ENCODE assay signal across 8 cellular contexts in the genomic region with DNA sequence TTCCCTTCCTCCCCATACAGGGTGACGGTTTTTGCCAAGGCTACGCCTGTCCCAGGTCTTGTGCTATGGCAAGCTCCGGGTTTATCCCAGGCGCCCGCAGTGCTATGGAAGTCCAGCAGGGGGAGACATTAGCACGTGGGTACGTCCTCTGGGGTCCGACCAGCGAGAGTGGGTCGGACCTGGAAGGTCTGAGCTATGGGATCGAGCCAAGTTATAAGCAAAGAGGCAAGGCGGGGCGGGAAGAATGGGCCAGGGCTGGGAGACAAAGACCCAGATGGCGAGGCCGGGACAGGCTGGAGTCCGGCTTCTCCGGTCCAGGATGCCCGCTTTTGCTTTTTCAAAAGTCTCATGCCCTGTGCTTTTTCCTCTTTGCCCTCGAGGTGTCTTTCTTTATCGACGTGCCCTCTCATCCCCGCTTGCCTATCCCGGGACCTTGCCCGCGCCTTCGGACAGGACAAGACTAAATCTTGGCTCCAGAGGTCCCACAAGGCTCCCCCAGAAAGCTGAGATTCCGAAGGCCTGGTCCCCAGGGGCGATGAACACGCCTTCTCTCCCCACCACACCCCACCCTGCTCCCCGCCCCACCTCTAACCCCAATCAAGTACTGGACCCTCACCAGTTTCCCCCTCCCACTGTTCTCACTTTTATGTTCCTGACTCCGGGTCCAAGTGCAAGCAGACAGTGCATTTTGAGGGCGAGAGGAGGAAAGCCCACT. TPM values are rescaled to one million over a fixed set of nuclear protein-coding genes. Genes with fewer than 3 reads are reported as not detected.
DNase-seq lines count a peak whose midpoint lies in the region; ATAC-seq and TF ChIP-seq lines count a peak whose summit lies in the region.

No MANE protein-coding gene starts in this region.

- in situ Hi-C loops in Panc1 (cut with HindIII; ENCODE audit: low pct_unique_long_range_greater_than_20kb, low sequenced_read_pairs) = no loop called here

- no peak overlapping the region for H3K9ac ChIP-seq in HUES48 (ENCODE audit: low read depth, low read length)

- H3K27me3 ChIP-seq in HUES48 (ENCODE audit: control insufficient read depth, insufficient read depth, low read length) = peaks cover 90% of the 10 kb centered on the region
- H3K27me3 ChIP-seq in Panc1 (ENCODE audit: control insufficient read depth, insufficient read depth, low read length) = no peaks in the 10 kb centered on the region

- H3K4me3 ChIP-seq in HUES48 (ENCODE audit: low read depth, low read length) = peak overlapping the region; percentile 68
- peak overlapping the region; percentile 58 to 72 for H3K4me3 ChIP-seq in Panc1 (ENCODE audit: low read depth in 2 of 2, low read length in 2 of 2)
- peak overlapping the region; percentile 22 for H3K4me3 ChIP-seq in fibroblast of mammary gland (ENCODE audit: control insufficient read depth, low read depth, low read length)

- TF ChIP-seq CTCF in Panc1 (IDR thresholded peaks at IDR 0.05) (peak; percentile 91), fibroblast of mammary gland (conservative IDR thresholded peaks at IDR 0.05; ENCODE audit: control insufficient read depth, insufficient read depth, low read depth, low read length) (peak; percentile 86), natural killer cell (IDR thresholded peaks at IDR 0.05) (peak; percentile 66)

- H3K9me3 ChIP-seq in HUES48 (ENCODE audit: control insufficient read depth, insufficient read depth, low read length) (peaks cover 7% of the 10 kb centered on the region; the same call in 1 of the 2 replicates), Panc1 (ENCODE audit: control insufficient read depth, insufficient read depth, low read depth, low read length) (no peaks in the 10 kb centered on the region)

- ATAC-seq in Panc1 (peak; percentile 72), natural killer cell (peak; percentile 39 to 52 (median 46))
- ATAC-seq in stimulated activated effector memory CD8-positive, alpha-beta T cell treated with anti-CD3 and anti-CD28 coated beads, Interleukin-12 subunit alpha, Interleukin-12 subunit beta, amount 100 ng/mL, for 72 hours = peak; percentile 51

- BruUV-seq in Panc1 (replicated peaks; lab: Mats Ljungman, UMichigan) = no TSS peak

- no peak overlapping the region for H3K27ac ChIP-seq in HUES48 (ENCODE audit: low read depth, low read length)
- peak overlapping the region; percentile 72 for H3K27ac ChIP-seq in Panc1 (ENCODE audit: low read length)

- H3K27me3 Mint-ChIP-seq in activated T-helper 1 cell treated with anti-CD3 and anti-CD28 coated beads, Interleukin-12 subunit alpha, Interleukin-12 subunit beta, Interleukin-2, Interleukin-4 antibody, amounts not matched to agents 30 ng/mL and 10 ng/mL and 1 ng/mL, durations not matched to agents 14 hours and 24 hours and 36 hours (ENCODE audit: insufficient read depth) = peaks cover 16% of the 10 kb centered on the region
- peaks cover 0 to 3% of the 10 kb centered on the region in 2 donors for H3K27me3 Mint-ChIP-seq in natural killer cell (ENCODE audit: low read depth in 2 of 2)

- peaks cover 23% of the 10 kb centered on the region for H3K4me1 Mint-ChIP-seq in activated T-helper 1 cell treated with anti-CD3 and anti-CD28 coated beads, Interleukin-12 subunit alpha, Interleukin-12 subunit beta, Interleukin-2, Interleukin-4 antibody, amounts not matched to agents 30 ng/mL and 10 ng/mL and 1 ng/mL, durations not matched to agents 14 hours and 24 hours and 36 hours (ENCODE audit: low read depth)
- H3K4me1 Mint-ChIP-seq in natural killer cell = peaks cover 5 to 34% of the 10 kb centered on the region in 2 donors
- H3K4me1 Mint-ChIP-seq in stimulated activated effector memory CD8-positive, alpha-beta T cell treated with anti-CD3 and anti-CD28 coated beads, Interleukin-12 subunit alpha, Interleukin-12 subunit beta, amount 100 ng/mL, for 72 hours = peaks cover 28% of the 10 kb centered on the region

- no peaks in the 10 kb centered on the region for H3K36me3 ChIP-seq in HUES48 (ENCODE audit: control insufficient read depth, insufficient read depth, low read length)
- no peaks in the 10 kb centered on the region for H3K36me3 ChIP-seq in Panc1 (ENCODE audit: control insufficient read depth, insufficient read depth, low read length)

- POLR2A ChIA-PET in Panc1 (lab: Charles Lee) = no interaction called here

- H3K9me3 Mint-ChIP-seq in activated T-helper 1 cell treated with anti-CD3 and anti-CD28 coated beads, Interleukin-12 subunit alpha, Interleukin-12 subunit beta, Interleukin-2, Interleukin-4 antibody, amounts not matched to agents 30 ng/mL and 10 ng/mL and 1 ng/mL, durations not matched to agents 14 hours and 24 hours and 36 hours = no peaks in the 10 kb centered on the region
- H3K9me3 Mint-ChIP-seq in natural killer cell = no peaks in the 10 kb centered on the region
- H3K9me3 Mint-ChIP-seq in stimulated activated effector memory CD8-positive, alpha-beta T cell treated with anti-CD3 and anti-CD28 coated beads, Interleukin-12 subunit alpha, Interleukin-12 subunit beta, amount 100 ng/mL, for 72 hours = no peaks in the 10 kb centered on the region

- H3K4me1 ChIP-seq in HUES48 (ENCODE audit: control insufficient read depth, insufficient read depth, low read length) (peaks cover 11% of the 10 kb centered on the region; the same call in 1 of the 2 replicates), Panc1 (ENCODE audit: control insufficient read depth, insufficient read depth, low read length) (no peaks in the 10 kb centered on the region; the same call in none of the 2 replicates)

- peak; percentile 49 for DNase-seq in SIG-M5 treated with dmso at 0.1 percent for 504 hours (lab: John Stamatoyannopoulos, UW; ENCODE audit: unreplicated experiment)
- DNase-seq in SIG-M5 (lab: John Stamatoyannopoulos, UW) = no peak
- DNase-seq in Panc1 (ENCODE audit: low read depth, low spot score) = peak; percentile 58
- peak; percentile 62 for DNase-seq in activated T-helper 1 cell treated with anti-CD3 and anti-CD28 coated beads, Interleukin-12 subunit alpha, Interleukin-12 subunit beta, Interleukin-2, Interleukin-4 antibody, amounts not matched to agents 30 ng/mL and 10 ng/mL and 1 ng/mL, durations not matched to agents 14 hours and 24 hours and 36 hours (ENCODE audit: low spot score)
- peak; percentile 79 for DNase-seq in fibroblast of mammary gland (ENCODE audit: low read depth)
- DNase-seq in natural killer cell = peak; percentile 67
- DNase-seq in stimulated activated effector memory CD8-positive, alpha-beta T cell treated with anti-CD3 and anti-CD28 coated beads, Interleukin-12 subunit alpha, Interleukin-12 subunit beta, amount 100 ng/mL, for 72 hours (ENCODE audit: low spot score in 2 of 2) = peak; percentile 66 to 85

- H3K36me3 Mint-ChIP-seq in activated T-helper 1 cell treated with anti-CD3 and anti-CD28 coated beads, Interleukin-12 subunit alpha, Interleukin-12 subunit beta, Interleukin-2, Interleukin-4 antibody, amounts not matched to agents 30 ng/mL and 10 ng/mL and 1 ng/mL, durations not matched to agents 14 hours and 24 hours and 36 hours (ENCODE audit: low read depth) = no peaks in the 10 kb centered on the region
- H3K36me3 Mint-ChIP-seq in natural killer cell = no peaks in the 10 kb centered on the region
- H3K36me3 Mint-ChIP-seq in stimulated activated effector memory CD8-positive, alpha-beta T cell treated with anti-CD3 and anti-CD28 coated beads, Interleukin-12 subunit alpha, Interleukin-12 subunit beta, amount 100 ng/mL, for 72 hours = no peaks in the 10 kb centered on the region

- peak overlapping the region; percentile 69 for H3K27ac Mint-ChIP-seq in activated T-helper 1 cell treated with anti-CD3 and anti-CD28 coated beads, Interleukin-12 subunit alpha, Interleukin-12 subunit beta, Interleukin-2, Interleukin-4 antibody, amounts not matched to agents 30 ng/mL and 10 ng/mL and 1 ng/mL, durations not matched to agents 14 hours and 24 hours and 36 hours
- H3K27ac Mint-ChIP-seq in natural killer cell = peak overlapping the region; percentile 59 to 84
- peak overlapping the region; percentile 84 for H3K27ac Mint-ChIP-seq in stimulated activated effector memory CD8-positive, alpha-beta T cell treated with anti-CD3 and anti-CD28 coated beads, Interleukin-12 subunit alpha, Interleukin-12 subunit beta, amount 100 ng/mL, for 72 hours

- intact Hi-C loops in Panc1 (cut with micrococcal nuclease; ENCODE audit: unreplicated experiment) = loop anchor here (1.0 to 10.0 kb wide), 6 partner anchors 233 to 1267 kb away; no protein-coding TSS in a partner anchor
- intact Hi-C loops in activated T-helper 1 cell treated with anti-CD3 and anti-CD28 coated beads, Interleukin-12 subunit alpha, Interleukin-12 subunit beta, Interleukin-2, Interleukin-4 antibody, amounts not matched to agents 30 ng/mL and 10 ng/mL and 1 ng/mL, durations not matched to agents 14 hours and 24 hours and 36 hours (cut with micrococcal nuclease) = loop anchor here (1.0 to 5.0 kb wide), 6 partner anchors 326 to 1305 kb away; partner anchors contain the start of genes IGBP1 and PJA1
- intact Hi-C loops in natural killer cell (cut with micrococcal nuclease) = loop anchor here (1.0 kb wide), 2 partner anchors 394 to 458 kb away; no protein-coding TSS in a partner anchor

- CTCF ChIA-PET in Panc1 (lab: Charles Lee) = interaction anchor here (0.6 to 2.4 kb wide), 12 partner anchors 9 to 461 kb away, joined by 3 to 15 read pairs (median 4); no protein-coding TSS in a partner anchor

- peak overlapping the region; percentile 93 for H3K4me3 Mint-ChIP-seq in activated T-helper 1 cell treated with anti-CD3 and anti-CD28 coated beads, Interleukin-12 subunit alpha, Interleukin-12 subunit beta, Interleukin-2, Interleukin-4 antibody, amounts not matched to agents 30 ng/mL and 10 ng/mL and 1 ng/mL, durations not matched to agents 14 hours and 24 hours and 36 hours
- H3K4me3 Mint-ChIP-seq in natural killer cell = peak overlapping the region; percentile 90
- peak overlapping the region; percentile 85 for H3K4me3 Mint-ChIP-seq in stimulated activated effector memory CD8-positive, alpha-beta T cell treated with anti-CD3 and anti-CD28 coated beads, Interleukin-12 subunit alpha, Interleukin-12 subunit beta, amount 100 ng/mL, for 72 hours

RNA-seq across cellular contexts. Expression of gene EFNB1, which starts 0.8 kb away (rescaled TPM):
- total RNA-seq in Panc1 (2021; ENCODE audit: unreplicated experiment) (12.9 TPM), natural killer cell (1 to 10 TPM; 3.2 to 4.7 (median 3.3) TPM)
- 12.5 TPM for polyA plus RNA-seq in Panc1 (2012; ENCODE audit: insufficient read length)
- 7.3 and 8.0 TPM in 2 replicates for total RNA-seq in activated T-helper 1 cell treated with anti-CD3 and anti-CD28 coated beads, Interleukin-12 subunit alpha, Interleukin-12 subunit beta, Interleukin-2, Interleukin-4 antibody, amounts not matched to agents 30 ng/mL and 10 ng/mL and 1 ng/mL, durations not matched to agents 14 hours and 24 hours and 36 hours
